In genomic region chr17:44522883-44523671, GRCh38 we compare ENCODE assay signal across 1 cellular context.
A peak's percentile ranks its signal among the peaks of the same experiment; 100 is the strongest.
TF ChIP-seq lines count a peak whose summit lies in the region.

No MANE protein-coding gene starts in this region.

TF ChIP-seq in K562, 482 proteins besides CTCF, POLR2A, EP300 and RAD21 (continued from another document and continues in another):
- TF ChIP-seq NEUROD1 (IDR thresholded peaks at IDR 0.05; ENCODE audit: borderline replicate concordance, low read depth, low read length, partially characterized antibody) (no peak), ZFP30 (CRISPR knock-in tag; IDR thresholded peaks at IDR 0.05; ENCODE audit: borderline replicate concordance) (no peak), BCL6 (CRISPR knock-in tag; IDR thresholded peaks at IDR 0.05) (no peak), CTCFL (IDR thresholded peaks at IDR 0.05; ENCODE audit: borderline replicate concordance, insufficient read depth, low read depth, low read length, poor library complexity, severe bottlenecking) (peak; percentile 43), ELK3 (CRISPR knock-in tag; IDR thresholded peaks at IDR 0.05) (no peak), TRIM25 (IDR thresholded peaks at IDR 0.05; ENCODE audit: borderline replicate concordance) (no peak), RHOXF2B (CRISPR knock-in tag; conservative IDR thresholded peaks at IDR 0.05) (no peak), STAT6 (CRISPR knock-in tag; IDR thresholded peaks at IDR 0.05) (no peak), ESRRA (IDR thresholded peaks at IDR 0.05; ENCODE audit: borderline replicate concordance, low read depth) (0 out of 2 replicates have a peak, but pooled peaks have one; percentile 18), SMAD4 (CRISPR knock-in tag; conservative IDR thresholded peaks at IDR 0.05) (peak; percentile 49; the same call in 1 of the 2 replicates), CBFB (CRISPR knock-in tag; IDR thresholded peaks at IDR 0.05) (0 out of 2 replicates have a peak, but pooled peaks have one; percentile 37), NR4A1 (CRISPR knock-in tag; IDR thresholded peaks at IDR 0.05) (no peak), NR4A1 (tag; IDR thresholded peaks at IDR 0.05) (no peak), ZNF143 (CRISPR knock-in tag; IDR thresholded peaks at IDR 0.05) (peak; percentile 66; the same call in 1 of the 2 replicates), MTF1 (CRISPR knock-in tag; IDR thresholded peaks at IDR 0.05; ENCODE audit: borderline replicate concordance) (no peak), ZNF655 (CRISPR knock-in tag; IDR thresholded peaks at IDR 0.05) (no peak), ZNF121 (CRISPR knock-in tag; conservative IDR thresholded peaks at IDR 0.05) (no peak), RBM22 (IDR thresholded peaks at IDR 0.05; ENCODE audit: low read depth, low read length, poor library complexity, severe bottlenecking) (no peak), ZNF592 (IDR thresholded peaks at IDR 0.05) (peak; percentile 70; the same call in 1 of the 2 replicates), ARID3A (IDR thresholded peaks at IDR 0.05; ENCODE audit: borderline replicate concordance, low read depth, low read length) (no peak), ZNF76 (CRISPR knock-in tag; IDR thresholded peaks at IDR 0.05; ENCODE audit: borderline replicate concordance) (no peak), MBD2 (IDR thresholded peaks at IDR 0.05; ENCODE audit: borderline replicate concordance, low read depth) (no peak), IRF2 (CRISPR knock-in tag; IDR thresholded peaks at IDR 0.05) (no peak), STAG1 (CRISPR knock-in tag; IDR thresholded peaks at IDR 0.05; ENCODE audit: borderline replicate concordance) (peak; percentile 69; the same call in 1 of the 2 replicates), ZBTB5 (IDR thresholded peaks at IDR 0.05) (no peak), ZNF277 (CRISPR knock-in tag; IDR thresholded peaks at IDR 0.05; ENCODE audit: borderline replicate concordance) (no peak), KDM4B (IDR thresholded peaks at IDR 0.05; ENCODE audit: borderline replicate concordance in 2 of 2, low read depth in 1 of 2) (no peak), ELF4 (CRISPR knock-in tag; IDR thresholded peaks at IDR 0.05) (no peak), ATF6 (CRISPR knock-in tag; IDR thresholded peaks at IDR 0.05) (peak; percentile 81; the same call in 1 of the 2 replicates), SMC3 (conservative IDR thresholded peaks at IDR 0.05; ENCODE audit: insufficient read depth, low read depth, low read length) (peak; percentile 86), RBM34 (IDR thresholded peaks at IDR 0.05; ENCODE audit: borderline replicate concordance, insufficient read depth, low read length) (no peak), HDAC2 (IDR thresholded peaks at IDR 0.05) (0 out of 2 replicates have a peak, but pooled peaks have one; percentile 12), DMBX1 (CRISPR knock-in tag; IDR thresholded peaks at IDR 0.05; ENCODE audit: borderline replicate concordance) (no peak)
